In the genomic region with DNA sequence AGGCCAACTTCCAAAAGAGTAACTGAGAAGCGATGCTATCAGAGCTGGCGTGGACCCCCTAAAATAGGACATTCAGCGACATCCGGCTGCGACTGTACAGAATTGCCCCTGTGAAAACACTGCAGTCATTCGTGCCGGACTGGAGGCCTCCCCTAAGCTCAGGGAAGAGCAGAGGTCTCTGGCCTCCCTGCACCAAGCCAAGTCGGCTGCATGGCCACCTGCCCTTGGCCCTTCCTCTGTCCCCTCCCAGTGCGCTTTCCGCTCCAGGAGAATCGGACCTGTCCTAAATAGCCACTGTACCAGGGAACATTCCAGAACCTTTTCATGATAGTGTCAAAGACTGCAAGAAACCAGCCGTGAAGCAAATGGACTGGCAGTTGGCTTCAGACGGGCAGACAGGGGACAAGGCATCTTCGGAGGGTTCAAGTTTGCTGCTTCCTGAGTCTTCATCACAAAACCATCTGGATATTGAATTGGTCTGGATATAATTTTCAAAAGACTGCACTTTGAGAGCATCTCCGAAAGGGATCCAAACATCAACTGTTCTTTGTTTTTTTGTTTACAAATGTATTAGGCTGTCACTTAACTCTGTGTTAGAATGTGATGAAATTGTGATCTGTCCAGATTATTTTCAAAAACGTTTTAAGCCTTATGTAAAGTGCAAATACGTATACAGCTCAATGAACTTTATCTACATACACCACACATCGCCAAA, we compare ENCODE assay signal across 1 cellular context.
TF ChIP-seq lines count a peak whose summit lies in the region.

No MANE protein-coding gene starts in this region.

TF ChIP-seq in HepG2, 621 proteins besides CTCF, POLR2A, EP300 and RAD21:
- peak; percentile 18; the same call in 1 of the 2 replicates for TF ChIP-seq ZBTB38 (CRISPR knock-in tag; IDR thresholded peaks at IDR 0.05)
- TF ChIP-seq SETDB1 (CRISPR knock-in tag; IDR thresholded peaks at IDR 0.05; ENCODE audit: borderline replicate concordance): 0 out of 2 replicates have a peak, but pooled peaks have one; percentile 60
- 0 out of 2 replicates have a peak, but pooled peaks have one; percentile 49 for TF ChIP-seq NFE2L1 (CRISPR knock-in tag; IDR thresholded peaks at IDR 0.05; ENCODE audit: borderline replicate concordance)
- TF ChIP-seq, protein P1, sequence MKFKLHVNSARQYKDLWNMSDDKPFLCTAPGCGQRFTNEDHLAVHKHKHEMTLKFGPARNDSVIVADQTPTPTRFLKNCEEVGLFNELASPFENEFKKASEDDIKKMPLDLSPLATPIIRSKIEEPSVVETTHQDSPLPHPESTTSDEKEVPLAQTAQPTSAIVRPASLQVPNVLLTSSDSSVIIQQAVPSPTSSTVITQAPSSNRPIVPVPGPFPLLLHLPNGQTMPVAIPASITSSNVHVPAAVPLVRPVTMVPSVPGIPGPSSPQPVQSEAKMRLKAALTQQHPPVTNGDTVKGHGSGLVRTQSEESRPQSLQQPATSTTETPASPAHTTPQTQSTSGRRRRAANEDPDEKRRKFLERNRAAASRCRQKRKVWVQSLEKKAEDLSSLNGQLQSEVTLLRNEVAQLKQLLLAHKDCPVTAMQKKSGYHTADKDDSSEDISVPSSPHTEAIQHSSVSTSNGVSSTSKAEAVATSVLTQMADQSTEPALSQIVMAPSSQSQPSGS (CRISPR knock-in tag; IDR thresholded peaks at IDR 0.05): 0 out of 2 replicates have a peak, but pooled peaks have one; percentile 14
- TF ChIP-seq PITX1 (CRISPR knock-in tag; IDR thresholded peaks at IDR 0.05): peak; percentile 42; the same call in 1 of the 2 replicates
- TF ChIP-seq, protein P2, sequence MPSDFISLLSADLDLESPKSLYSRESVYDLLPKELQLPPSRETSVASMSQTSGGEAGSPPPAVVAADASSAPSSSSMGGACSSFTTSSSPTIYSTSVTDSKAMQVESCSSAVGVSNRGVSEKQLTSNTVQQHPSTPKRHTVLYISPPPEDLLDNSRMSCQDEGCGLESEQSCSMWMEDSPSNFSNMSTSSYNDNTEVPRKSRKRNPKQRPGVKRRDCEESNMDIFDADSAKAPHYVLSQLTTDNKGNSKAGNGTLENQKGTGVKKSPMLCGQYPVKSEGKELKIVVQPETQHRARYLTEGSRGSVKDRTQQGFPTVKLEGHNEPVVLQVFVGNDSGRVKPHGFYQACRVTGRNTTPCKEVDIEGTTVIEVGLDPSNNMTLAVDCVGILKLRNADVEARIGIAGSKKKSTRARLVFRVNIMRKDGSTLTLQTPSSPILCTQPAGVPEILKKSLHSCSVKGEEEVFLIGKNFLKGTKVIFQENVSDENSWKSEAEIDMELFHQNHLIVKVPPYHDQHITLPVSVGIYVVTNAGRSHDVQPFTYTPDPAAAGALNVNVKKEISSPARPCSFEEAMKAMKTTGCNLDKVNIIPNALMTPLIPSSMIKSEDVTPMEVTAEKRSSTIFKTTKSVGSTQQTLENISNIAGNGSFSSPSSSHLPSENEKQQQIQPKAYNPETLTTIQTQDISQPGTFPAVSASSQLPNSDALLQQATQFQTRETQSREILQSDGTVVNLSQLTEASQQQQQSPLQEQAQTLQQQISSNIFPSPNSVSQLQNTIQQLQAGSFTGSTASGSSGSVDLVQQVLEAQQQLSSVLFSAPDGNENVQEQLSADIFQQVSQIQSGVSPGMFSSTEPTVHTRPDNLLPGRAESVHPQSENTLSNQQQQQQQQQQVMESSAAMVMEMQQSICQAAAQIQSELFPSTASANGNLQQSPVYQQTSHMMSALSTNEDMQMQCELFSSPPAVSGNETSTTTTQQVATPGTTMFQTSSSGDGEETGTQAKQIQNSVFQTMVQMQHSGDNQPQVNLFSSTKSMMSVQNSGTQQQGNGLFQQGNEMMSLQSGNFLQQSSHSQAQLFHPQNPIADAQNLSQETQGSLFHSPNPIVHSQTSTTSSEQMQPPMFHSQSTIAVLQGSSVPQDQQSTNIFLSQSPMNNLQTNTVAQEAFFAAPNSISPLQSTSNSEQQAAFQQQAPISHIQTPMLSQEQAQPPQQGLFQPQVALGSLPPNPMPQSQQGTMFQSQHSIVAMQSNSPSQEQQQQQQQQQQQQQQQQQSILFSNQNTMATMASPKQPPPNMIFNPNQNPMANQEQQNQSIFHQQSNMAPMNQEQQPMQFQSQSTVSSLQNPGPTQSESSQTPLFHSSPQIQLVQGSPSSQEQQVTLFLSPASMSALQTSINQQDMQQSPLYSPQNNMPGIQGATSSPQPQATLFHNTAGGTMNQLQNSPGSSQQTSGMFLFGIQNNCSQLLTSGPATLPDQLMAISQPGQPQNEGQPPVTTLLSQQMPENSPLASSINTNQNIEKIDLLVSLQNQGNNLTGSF (CRISPR knock-in tag; IDR thresholded peaks at IDR 0.05): no peak
- TF ChIP-seq, protein P3, sequence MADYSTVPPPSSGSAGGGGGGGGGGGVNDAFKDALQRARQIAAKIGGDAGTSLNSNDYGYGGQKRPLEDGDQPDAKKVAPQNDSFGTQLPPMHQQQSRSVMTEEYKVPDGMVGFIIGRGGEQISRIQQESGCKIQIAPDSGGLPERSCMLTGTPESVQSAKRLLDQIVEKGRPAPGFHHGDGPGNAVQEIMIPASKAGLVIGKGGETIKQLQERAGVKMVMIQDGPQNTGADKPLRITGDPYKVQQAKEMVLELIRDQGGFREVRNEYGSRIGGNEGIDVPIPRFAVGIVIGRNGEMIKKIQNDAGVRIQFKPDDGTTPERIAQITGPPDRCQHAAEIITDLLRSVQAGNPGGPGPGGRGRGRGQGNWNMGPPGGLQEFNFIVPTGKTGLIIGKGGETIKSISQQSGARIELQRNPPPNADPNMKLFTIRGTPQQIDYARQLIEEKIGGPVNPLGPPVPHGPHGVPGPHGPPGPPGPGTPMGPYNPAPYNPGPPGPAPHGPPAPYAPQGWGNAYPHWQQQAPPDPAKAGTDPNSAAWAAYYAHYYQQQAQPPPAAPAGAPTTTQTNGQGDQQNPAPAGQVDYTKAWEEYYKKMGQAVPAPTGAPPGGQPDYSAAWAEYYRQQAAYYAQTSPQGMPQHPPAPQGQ (CRISPR knock-in tag; IDR thresholded peaks at IDR 0.05; ENCODE audit: borderline replicate concordance): no peak
- no peak for TF ChIP-seq KLF12 (CRISPR knock-in tag; IDR thresholded peaks at IDR 0.05; ENCODE audit: borderline replicate concordance)
- 0 out of 2 replicates have a peak, but pooled peaks have one; percentile 39 for TF ChIP-seq SALL1 (CRISPR knock-in tag; IDR thresholded peaks at IDR 0.05)
- no peak for TF ChIP-seq CCDC6 (CRISPR knock-in tag; IDR thresholded peaks at IDR 0.05)
- no peak for TF ChIP-seq ZFP90 (CRISPR knock-in tag; IDR thresholded peaks at IDR 0.05; ENCODE audit: borderline replicate concordance)
- TF ChIP-seq, protein P4, sequence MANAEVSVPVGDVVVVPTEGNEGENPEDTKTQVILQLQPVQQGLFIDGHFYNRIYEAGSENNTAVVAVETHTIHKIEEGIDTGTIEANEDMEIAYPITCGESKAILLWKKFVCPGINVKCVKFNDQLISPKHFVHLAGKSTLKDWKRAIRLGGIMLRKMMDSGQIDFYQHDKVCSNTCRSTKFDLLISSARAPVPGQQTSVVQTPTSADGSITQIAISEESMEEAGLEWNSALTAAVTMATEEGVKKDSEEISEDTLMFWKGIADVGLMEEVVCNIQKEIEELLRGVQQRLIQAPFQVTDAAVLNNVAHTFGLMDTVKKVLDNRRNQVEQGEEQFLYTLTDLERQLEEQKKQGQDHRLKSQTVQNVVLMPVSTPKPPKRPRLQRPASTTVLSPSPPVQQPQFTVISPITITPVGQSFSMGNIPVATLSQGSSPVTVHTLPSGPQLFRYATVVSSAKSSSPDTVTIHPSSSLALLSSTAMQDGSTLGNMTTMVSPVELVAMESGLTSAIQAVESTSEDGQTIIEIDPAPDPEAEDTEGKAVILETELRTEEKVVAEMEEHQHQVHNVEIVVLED (CRISPR knock-in tag; IDR thresholded peaks at IDR 0.05; ENCODE audit: borderline replicate concordance): no peak
- no peak for TF ChIP-seq ETV6 (CRISPR knock-in tag; conservative IDR thresholded peaks at IDR 0.05)
- no peak for TF ChIP-seq ZNF282 (IDR thresholded peaks at IDR 0.05; ENCODE audit: partially characterized antibody)
- TF ChIP-seq ZNF550 (CRISPR knock-in tag; IDR thresholded peaks at IDR 0.05; ENCODE audit: borderline replicate concordance): 0 out of 2 replicates have a peak, but pooled peaks have one; percentile 45
- TF ChIP-seq, protein P5, sequence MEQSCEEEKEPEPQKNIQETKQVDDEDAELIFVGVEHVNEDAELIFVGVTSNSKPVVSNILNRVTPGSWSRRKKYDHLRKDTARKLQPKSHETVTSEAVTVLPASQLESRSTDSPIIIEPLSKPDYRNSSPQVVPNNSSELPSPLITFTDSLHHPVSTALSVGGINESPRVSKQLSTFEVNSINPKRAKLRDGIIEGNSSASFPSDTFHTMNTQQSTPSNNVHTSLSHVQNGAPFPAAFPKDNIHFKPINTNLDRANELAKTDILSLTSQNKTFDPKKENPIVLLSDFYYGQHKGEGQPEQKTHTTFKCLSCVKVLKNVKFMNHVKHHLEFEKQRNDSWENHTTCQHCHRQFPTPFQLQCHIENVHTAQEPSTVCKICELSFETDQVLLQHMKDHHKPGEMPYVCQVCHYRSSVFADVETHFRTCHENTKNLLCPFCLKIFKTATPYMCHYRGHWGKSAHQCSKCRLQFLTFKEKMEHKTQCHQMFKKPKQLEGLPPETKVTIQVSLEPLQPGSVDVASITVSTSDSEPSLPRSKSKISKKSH (CRISPR knock-in tag; IDR thresholded peaks at IDR 0.05; ENCODE audit: borderline replicate concordance): 0 out of 2 replicates have a peak, but pooled peaks have one; percentile 43
- no peak for TF ChIP-seq NCOA5 (CRISPR knock-in tag; IDR thresholded peaks at IDR 0.05)
- TF ChIP-seq RELA (CRISPR knock-in tag; IDR thresholded peaks at IDR 0.05): no peak
- no peak for TF ChIP-seq POLR2AphosphoS2 (IDR thresholded peaks at IDR 0.05; ENCODE audit: low read depth, low read length)
- no peak for TF ChIP-seq ZNF629 (CRISPR knock-in tag; conservative IDR thresholded peaks at IDR 0.05)
- TF ChIP-seq NR1H2 (CRISPR knock-in tag; IDR thresholded peaks at IDR 0.05; ENCODE audit: borderline replicate concordance, low read depth): no peak
- TF ChIP-seq, protein P6, sequence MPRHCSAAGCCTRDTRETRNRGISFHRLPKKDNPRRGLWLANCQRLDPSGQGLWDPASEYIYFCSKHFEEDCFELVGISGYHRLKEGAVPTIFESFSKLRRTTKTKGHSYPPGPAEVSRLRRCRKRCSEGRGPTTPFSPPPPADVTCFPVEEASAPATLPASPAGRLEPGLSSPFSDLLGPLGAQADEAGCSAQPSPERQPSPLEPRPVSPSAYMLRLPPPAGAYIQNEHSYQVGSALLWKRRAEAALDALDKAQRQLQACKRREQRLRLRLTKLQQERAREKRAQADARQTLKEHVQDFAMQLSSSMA (CRISPR knock-in tag; IDR thresholded peaks at IDR 0.05): no peak
